16 cellular contexts compared by ENCODE assay signal in genomic region chr15:64003182-64003581, GRCh38. TPM values are rescaled to one million over a fixed set of nuclear protein-coding genes. Genes with fewer than 3 reads are reported as not detected.
DNase-seq lines count a peak whose midpoint lies in the region; ATAC-seq and TF ChIP-seq lines count a peak whose summit lies in the region.
"Had no signal": no experiment of that assay in that cellular context is flagged by ENCODE, and none has a peak within 500 bp of the region (broad histone marks: within the 10 kb centered on the region; RNA-seq: fewer than 3 reads in every experiment).

No MANE protein-coding gene starts in this region.

- H3K4me3 ChIP-seq in left ventricle myocardium inferior (no peak overlapping the region), neutrophil (ENCODE audit: low read depth in 1 of 2, low read length in 1 of 2) (no peak overlapping the region), stomach (no peak overlapping the region)
- H3K4me3 ChIP-seq: A549 had no signal

- no peaks in the 10 kb centered on the region for H3K36me3 ChIP-seq in left ventricle myocardium inferior
- peaks cover 11% of the 10 kb centered on the region for H3K36me3 ChIP-seq in neutrophil
- H3K36me3 ChIP-seq in stomach, result no peaks in the 10 kb centered on the region
- H3K36me3 ChIP-seq: BE2C had no signal

- no peaks in the 10 kb centered on the region for H3K27me3 ChIP-seq in left ventricle myocardium inferior (ENCODE audit: low read depth)
- H3K27me3 ChIP-seq in neutrophil, result no peaks in the 10 kb centered on the region
- no peaks in the 10 kb centered on the region for H3K27me3 ChIP-seq in stomach
- H3K27me3 ChIP-seq: BE2C had no signal

- no peaks in the 10 kb centered on the region for H3K9me3 ChIP-seq in left ventricle myocardium inferior (replicated peaks)
- H3K9me3 ChIP-seq in neutrophil, result no peaks in the 10 kb centered on the region
- H3K9me3 ChIP-seq in stomach, result no peaks in the 10 kb centered on the region
- H3K9me3 ChIP-seq: A549, BE2C had no signal

- 83 to 97% (median 88%) methylated on average over 4 of the region's 4 CpGs for WGBS in stomach, 5 donors

- H3K4me1 ChIP-seq in left ventricle myocardium inferior (peaks cover 91% of the 10 kb centered on the region), neutrophil (ENCODE audit: control insufficient read depth in 1 of 2, insufficient read depth in 1 of 2, low read depth in 1 of 2, low read length in 1 of 2) (peaks cover 89 to 92% of the 10 kb centered on the region in 2 experiments), stomach (peaks cover 16 to 62% (median 24%) of the 10 kb centered on the region in 4 donors)
- H3K4me1 ChIP-seq: BE2C had no signal

- intact Hi-C loops in Right ventricle myocardium inferior (cut with DNase I) (no loop called here), left ventricle myocardium inferior (cut with micrococcal nuclease) (no loop called here), stomach (cut with DNase I; ENCODE audit: low total_unique reads) (no loop called here)

- peak overlapping the region; percentile 66 for H3K27ac ChIP-seq in left ventricle myocardium inferior (replicated peaks)
- H3K27ac ChIP-seq in neutrophil, result peak overlapping the region; percentile 75
- no peak overlapping the region for H3K27ac ChIP-seq in stomach
- H3K27ac ChIP-seq: A549 had no signal

- TF ChIP-seq CTCF in left ventricle myocardium inferior (IDR thresholded peaks at IDR 0.05; ENCODE audit: borderline replicate concordance) (no peak), neutrophil (IDR thresholded peaks at IDR 0.05) (no peak), stomach (IDR thresholded peaks at IDR 0.05) (no peak)

- ATAC-seq in Right ventricle myocardium inferior (peak; percentile 52), HG03442 (IDR thresholded peaks at IDR 0.05; ENCODE audit: unreplicated experiment) (no peak)
- ATAC-seq: A549; CD8-positive, alpha-beta T cell; HepG2 had no signal

- TF ChIP-seq POLR2A in stomach (IDR thresholded peaks at IDR 0.05), result no peak

- TF ChIP-seq EP300 in stomach (IDR thresholded peaks at IDR 0.05), result no peak

- DNase-seq in Right ventricle myocardium inferior (ENCODE audit: missing footprints) (no peak), left ventricle myocardium inferior (no peak), mucosa of gallbladder (ENCODE audit: low spot score) (no peak), stomach (no peak)
- DNase-seq: BE2C; CD8-positive, alpha-beta T cell; COR-L47; DMS153; DMS79 treated with DMSO at 0.1 percent for 48 hours; EL; GOT3; H9 had no signal

RNA-seq across cellular contexts. Expression of gene DAPK2, which starts 43.1 kb away (rescaled TPM):
- total RNA-seq in Right ventricle myocardium inferior, result 47.9 TPM
- 39.0 TPM for total RNA-seq in left ventricle myocardium inferior
- 5.6 TPM for total RNA-seq in mucosa of gallbladder
- 100 to 1,000 TPM in 1 of 5 donors, 10 to 100 TPM in 3, 1 to 10 TPM in 1; 9.0 to 178 (median 16.8) TPM for total RNA-seq in stomach
- 10 to 100 TPM in 1 of 3 donors, 1 to 10 TPM in 2; 5.2 to 29.3 (median 5.3) TPM for polyA plus RNA-seq in stomach

Comparison
In these comparisons a context has a peak if more than half of its experiments do, and no peak if none do; other contexts are left out.
1. H3K27ac ChIP-seq: peak in left ventricle myocardium inferior (single experiment) and neutrophil (single experiment); none in stomach (0 of 5).